ENCODE assay signal across 20 cellular contexts in genomic region chr1:56196839-56197238, GRCh38.
"Had no signal": no experiment of that assay in that cellular context is flagged by ENCODE, and none has a peak within 500 bp of the region (broad histone marks: within the 10 kb centered on the region; RNA-seq: fewer than 3 reads in every experiment).

No MANE protein-coding gene starts in this region.

- H3K27ac ChIP-seq: cardiac muscle cell, coronary artery, foreskin keratinocyte, sigmoid colon, thoracic aorta had no signal

- H3K36me3 Mint-ChIP-seq: immature natural killer cell; naive B cell; stimulated activated naive B cell treated with anti-CD40 and anti-IgM and Interleukin-4, amounts not matched to agents 10 μg/mL and 1 μg/mL and 100 μg/mL, for 72 hours had no signal

- DNase-seq: cerebellar nuclear complex; effector memory CD8-positive, alpha-beta T cell; erythroblast; foreskin keratinocyte; head of caudate nucleus; hypothalamus; immature natural killer cell; mesendoderm; naive B cell; sigmoid colon; stimulated activated CD4-positive, alpha-beta T cell treated with anti-CD3 and anti-CD28 coated beads, Interleukin-2, amount 100 ng/mL, for 24 hours; stimulated activated CD4-positive, alpha-beta T cell treated with anti-CD3 and anti-CD28 coated beads, Interleukin-4, amount 100 ng/mL, for 4 hours; stimulated activated naive B cell treated with anti-CD40 and anti-IgM and Interleukin-4, amounts not matched to agents 10 μg/mL and 1 μg/mL and 100 μg/mL, for 72 hours; stimulated activated naive CD8-positive, alpha-beta T cell treated with anti-CD3 and anti-CD28 coated beads, Interleukin-15, amount 100 ng/mL, for 72 hours; substantia nigra had no signal

- H3K27ac Mint-ChIP-seq: effector memory CD8-positive, alpha-beta T cell; immature natural killer cell; naive B cell; nephron; stimulated activated naive B cell treated with anti-CD40 and anti-IgM and Interleukin-4, amounts not matched to agents 10 μg/mL and 1 μg/mL and 100 μg/mL, for 72 hours; stimulated activated naive CD8-positive, alpha-beta T cell treated with anti-CD3 and anti-CD28 coated beads, Interleukin-15, amount 100 ng/mL, for 72 hours had no signal

- H3K4me3 Mint-ChIP-seq: effector memory CD8-positive, alpha-beta T cell; immature natural killer cell; naive B cell; nephron; stimulated activated naive B cell treated with anti-CD40 and anti-IgM and Interleukin-4, amounts not matched to agents 10 μg/mL and 1 μg/mL and 100 μg/mL, for 72 hours; stimulated activated naive CD8-positive, alpha-beta T cell treated with anti-CD3 and anti-CD28 coated beads, Interleukin-15, amount 100 ng/mL, for 72 hours had no signal

- H3K4me3 ChIP-seq: cardiac muscle cell, coronary artery, sigmoid colon, skin epidermis, thoracic aorta had no signal

- H3K9me3 Mint-ChIP-seq: immature natural killer cell; naive B cell; nephron; stimulated activated naive B cell treated with anti-CD40 and anti-IgM and Interleukin-4, amounts not matched to agents 10 μg/mL and 1 μg/mL and 100 μg/mL, for 72 hours; stimulated activated naive CD8-positive, alpha-beta T cell treated with anti-CD3 and anti-CD28 coated beads, Interleukin-15, amount 100 ng/mL, for 72 hours had no signal

- H3K36me3 ChIP-seq: cardiac muscle cell, sigmoid colon, thoracic aorta had no signal

- H3K4me1 Mint-ChIP-seq: immature natural killer cell; naive B cell; stimulated activated naive B cell treated with anti-CD40 and anti-IgM and Interleukin-4, amounts not matched to agents 10 μg/mL and 1 μg/mL and 100 μg/mL, for 72 hours; stimulated activated naive CD8-positive, alpha-beta T cell treated with anti-CD3 and anti-CD28 coated beads, Interleukin-15, amount 100 ng/mL, for 72 hours had no signal

- H3K9me3 ChIP-seq: sigmoid colon, thoracic aorta had no signal

- H3K27me3 ChIP-seq: cardiac muscle cell, foreskin keratinocyte, sigmoid colon had no signal

- H3K4me1 ChIP-seq: foreskin keratinocyte, sigmoid colon had no signal

- H3K27me3 Mint-ChIP-seq: effector memory CD8-positive, alpha-beta T cell; stimulated activated naive CD8-positive, alpha-beta T cell treated with anti-CD3 and anti-CD28 coated beads, Interleukin-15, amount 100 ng/mL, for 72 hours had no signal

- ATAC-seq: effector memory CD8-positive, alpha-beta T cell; foreskin keratinocyte; stimulated activated naive B cell treated with anti-CD40 and anti-IgM and Interleukin-4, amounts not matched to agents 10 μg/mL and 1 μg/mL and 100 μg/mL, for 72 hours; stimulated activated naive CD8-positive, alpha-beta T cell treated with anti-CD3 and anti-CD28 coated beads, Interleukin-15, amount 100 ng/mL, for 72 hours had no signal
